Comparison of ENCODE assay signal across 1 cellular context in genomic region chr3:159764211-159765024, GRCh38.
TF ChIP-seq lines count a peak whose summit lies in the region.

No MANE protein-coding gene starts in this region.

TF ChIP-seq in GM23338, 12 proteins besides CTCF, POLR2A, EP300 and RAD21 (continued from another document):
- no peak for TF ChIP-seq ETS1 (IDR thresholded peaks at IDR 0.05)
TF ChIP-seq in GM23338: peak in this region for 0.
